ENCODE assay signal across 1 cellular context in the genomic region with DNA sequence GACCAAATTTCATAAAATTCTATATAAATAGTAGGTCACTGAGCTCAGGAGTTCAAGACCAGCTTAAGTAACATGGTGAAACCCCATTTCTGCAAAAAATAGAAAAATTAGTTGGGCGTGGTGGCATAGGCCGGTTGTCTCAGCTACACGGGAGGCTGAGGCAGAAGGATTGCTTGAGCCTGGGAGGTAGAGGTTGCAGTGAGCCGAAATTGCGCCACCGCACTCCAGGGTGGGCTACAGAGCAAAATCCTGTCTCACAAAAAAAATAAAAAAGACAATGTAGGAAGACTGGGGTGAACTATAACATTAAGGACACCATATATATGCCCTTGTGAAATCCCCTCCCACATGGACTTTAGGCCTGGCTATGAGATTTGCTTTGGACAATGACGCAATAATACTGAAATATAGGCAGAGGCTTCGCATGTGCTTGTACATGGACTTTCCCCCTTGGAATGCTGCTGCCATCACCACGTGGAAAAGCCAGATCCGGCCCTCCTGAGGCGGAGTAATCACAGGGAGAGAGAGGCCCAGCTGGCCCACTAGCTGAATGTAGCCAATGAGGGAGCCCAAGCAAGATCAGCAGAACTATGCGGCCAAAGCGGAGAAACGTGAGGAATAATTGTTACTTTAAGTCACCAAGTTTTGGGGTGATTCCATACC.
TF ChIP-seq lines count a peak whose summit lies in the region.

No MANE protein-coding gene starts in this region.

TF ChIP-seq in H1, 55 proteins besides CTCF, POLR2A, EP300 and RAD21:
- TF ChIP-seq, protein P1, sequence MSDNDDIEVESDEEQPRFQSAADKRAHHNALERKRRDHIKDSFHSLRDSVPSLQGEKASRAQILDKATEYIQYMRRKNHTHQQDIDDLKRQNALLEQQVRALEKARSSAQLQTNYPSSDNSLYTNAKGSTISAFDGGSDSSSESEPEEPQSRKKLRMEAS (IDR thresholded peaks at IDR 0.05) = peak; percentile 23; the same call in 1 of the 2 replicates
- TF ChIP-seq SP1 (IDR thresholded peaks at IDR 0.05; ENCODE audit: low read depth, low read length) (no peak), TEAD4 (IDR thresholded peaks at IDR 0.05; ENCODE audit: low read depth, low read length) (peak; percentile 23; the same call in 1 of the 2 replicates), CEBPB (IDR thresholded peaks at IDR 0.05; ENCODE audit: low read depth, low read length) (0 out of 2 replicates have a peak, but pooled peaks have one; percentile 40)
TF ChIP-seq in H1: peak in this region for 3.
